1 cellular context compared by ENCODE assay signal in the genomic region with DNA sequence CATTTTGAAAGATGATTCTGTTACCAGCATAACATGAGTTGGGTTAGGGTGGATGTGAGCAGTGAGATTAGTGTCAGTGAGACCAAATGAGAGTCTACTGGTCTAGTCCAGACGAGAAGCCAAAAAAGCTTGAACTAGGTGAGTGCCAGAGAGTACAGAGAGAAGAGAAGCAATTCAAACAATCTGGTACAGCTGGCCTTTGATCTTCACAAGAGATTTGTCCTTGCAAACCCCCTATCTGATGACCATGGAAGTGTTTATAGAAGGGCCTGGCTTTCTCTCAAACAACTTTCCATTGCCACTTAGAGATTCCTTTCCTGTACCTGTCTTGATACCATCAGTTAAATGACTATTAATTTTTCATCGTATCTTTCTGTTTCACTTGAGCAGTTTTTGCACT.
TF ChIP-seq lines count a peak whose summit lies in the region.

No MANE protein-coding gene starts in this region.

TF ChIP-seq in HepG2, 621 proteins besides CTCF, POLR2A, EP300 and RAD21 (continued from another document and continues in another):
- TF ChIP-seq, protein P1, sequence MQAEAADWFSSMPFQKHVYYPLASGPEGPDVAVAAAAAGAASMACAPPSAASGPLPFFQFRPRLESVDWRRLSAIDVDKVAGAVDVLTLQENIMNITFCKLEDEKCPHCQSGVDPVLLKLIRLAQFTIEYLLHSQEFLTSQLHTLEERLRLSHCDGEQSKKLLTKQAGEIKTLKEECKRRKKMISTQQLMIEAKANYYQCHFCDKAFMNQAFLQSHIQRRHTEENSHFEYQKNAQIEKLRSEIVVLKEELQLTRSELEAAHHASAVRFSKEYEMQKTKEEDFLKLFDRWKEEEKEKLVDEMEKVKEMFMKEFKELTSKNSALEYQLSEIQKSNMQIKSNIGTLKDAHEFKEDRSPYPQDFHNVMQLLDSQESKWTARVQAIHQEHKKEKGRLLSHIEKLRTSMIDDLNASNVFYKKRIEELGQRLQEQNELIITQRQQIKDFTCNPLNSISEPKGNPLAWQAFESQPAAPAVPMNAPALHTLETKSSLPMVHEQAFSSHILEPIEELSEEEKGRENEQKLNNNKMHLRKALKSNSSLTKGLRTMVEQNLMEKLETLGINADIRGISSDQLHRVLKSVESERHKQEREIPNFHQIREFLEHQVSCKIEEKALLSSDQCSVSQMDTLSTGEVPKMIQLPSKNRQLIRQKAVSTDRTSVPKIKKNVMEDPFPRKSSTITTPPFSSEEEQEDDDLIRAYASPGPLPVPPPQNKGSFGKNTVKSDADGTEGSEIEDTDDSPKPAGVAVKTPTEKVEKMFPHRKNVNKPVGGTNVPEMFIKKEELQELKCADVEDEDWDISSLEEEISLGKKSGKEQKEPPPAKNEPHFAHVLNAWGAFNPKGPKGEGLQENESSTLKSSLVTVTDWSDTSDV (CRISPR knock-in tag; IDR thresholded peaks at IDR 0.05), result no peak
- no peak for TF ChIP-seq BRCA1 (CRISPR knock-in tag; IDR thresholded peaks at IDR 0.05)
- TF ChIP-seq SUZ12 (IDR thresholded peaks at IDR 0.05; ENCODE audit: low read depth, low read length), result no peak
- TF ChIP-seq, protein P2, sequence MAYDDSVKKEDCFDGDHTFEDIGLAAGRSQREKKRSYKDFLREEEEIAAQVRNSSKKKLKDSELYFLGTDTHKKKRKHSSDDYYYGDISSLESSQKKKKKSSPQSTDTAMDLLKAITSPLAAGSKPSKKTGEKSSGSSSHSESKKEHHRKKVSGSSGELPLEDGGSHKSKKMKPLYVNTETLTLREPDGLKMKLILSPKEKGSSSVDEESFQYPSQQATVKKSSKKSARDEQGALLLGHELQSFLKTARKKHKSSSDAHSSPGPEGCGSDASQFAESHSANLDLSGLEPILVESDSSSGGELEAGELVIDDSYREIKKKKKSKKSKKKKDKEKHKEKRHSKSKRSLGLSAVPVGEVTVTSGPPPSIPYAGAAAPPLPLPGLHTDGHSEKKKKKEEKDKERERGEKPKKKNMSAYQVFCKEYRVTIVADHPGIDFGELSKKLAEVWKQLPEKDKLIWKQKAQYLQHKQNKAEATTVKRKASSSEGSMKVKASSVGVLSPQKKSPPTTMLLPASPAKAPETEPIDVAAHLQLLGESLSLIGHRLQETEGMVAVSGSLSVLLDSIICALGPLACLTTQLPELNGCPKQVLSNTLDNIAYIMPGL (CRISPR knock-in tag; IDR thresholded peaks at IDR 0.05; ENCODE audit: borderline replicate concordance in 1 of 2, low read depth in 1 of 2), result no peak
- peak; percentile 37; the same call in 1 of the 2 replicates for TF ChIP-seq SALL1 (CRISPR knock-in tag; IDR thresholded peaks at IDR 0.05)
- TF ChIP-seq SIX4 (CRISPR knock-in tag; IDR thresholded peaks at IDR 0.05), result no peak
- no peak for TF ChIP-seq REL (CRISPR knock-in tag; conservative IDR thresholded peaks at IDR 0.05)
- TF ChIP-seq MED1 (CRISPR knock-in tag; IDR thresholded peaks at IDR 0.05), result 0 out of 2 replicates have a peak, but pooled peaks have one; percentile 35
- no peak for TF ChIP-seq SNAI1 (CRISPR knock-in tag; IDR thresholded peaks at IDR 0.05; ENCODE audit: borderline replicate concordance)
- no peak for TF ChIP-seq ZNF598 (CRISPR knock-in tag; IDR thresholded peaks at IDR 0.05; ENCODE audit: borderline replicate concordance)
- TF ChIP-seq KAT8 (CRISPR knock-in tag; IDR thresholded peaks at IDR 0.05), result no peak
- no peak for TF ChIP-seq ZSCAN22 (CRISPR knock-in tag; IDR thresholded peaks at IDR 0.05)
- TF ChIP-seq SRSF9 (IDR thresholded peaks at IDR 0.05; ENCODE audit: borderline replicate concordance, insufficient read depth, low read depth, low read length, poor library complexity, severe bottlenecking), result no peak
- no peak for TF ChIP-seq RBFOX2 (IDR thresholded peaks at IDR 0.05; ENCODE audit: low read depth, low read length)
- TF ChIP-seq, protein P3, sequence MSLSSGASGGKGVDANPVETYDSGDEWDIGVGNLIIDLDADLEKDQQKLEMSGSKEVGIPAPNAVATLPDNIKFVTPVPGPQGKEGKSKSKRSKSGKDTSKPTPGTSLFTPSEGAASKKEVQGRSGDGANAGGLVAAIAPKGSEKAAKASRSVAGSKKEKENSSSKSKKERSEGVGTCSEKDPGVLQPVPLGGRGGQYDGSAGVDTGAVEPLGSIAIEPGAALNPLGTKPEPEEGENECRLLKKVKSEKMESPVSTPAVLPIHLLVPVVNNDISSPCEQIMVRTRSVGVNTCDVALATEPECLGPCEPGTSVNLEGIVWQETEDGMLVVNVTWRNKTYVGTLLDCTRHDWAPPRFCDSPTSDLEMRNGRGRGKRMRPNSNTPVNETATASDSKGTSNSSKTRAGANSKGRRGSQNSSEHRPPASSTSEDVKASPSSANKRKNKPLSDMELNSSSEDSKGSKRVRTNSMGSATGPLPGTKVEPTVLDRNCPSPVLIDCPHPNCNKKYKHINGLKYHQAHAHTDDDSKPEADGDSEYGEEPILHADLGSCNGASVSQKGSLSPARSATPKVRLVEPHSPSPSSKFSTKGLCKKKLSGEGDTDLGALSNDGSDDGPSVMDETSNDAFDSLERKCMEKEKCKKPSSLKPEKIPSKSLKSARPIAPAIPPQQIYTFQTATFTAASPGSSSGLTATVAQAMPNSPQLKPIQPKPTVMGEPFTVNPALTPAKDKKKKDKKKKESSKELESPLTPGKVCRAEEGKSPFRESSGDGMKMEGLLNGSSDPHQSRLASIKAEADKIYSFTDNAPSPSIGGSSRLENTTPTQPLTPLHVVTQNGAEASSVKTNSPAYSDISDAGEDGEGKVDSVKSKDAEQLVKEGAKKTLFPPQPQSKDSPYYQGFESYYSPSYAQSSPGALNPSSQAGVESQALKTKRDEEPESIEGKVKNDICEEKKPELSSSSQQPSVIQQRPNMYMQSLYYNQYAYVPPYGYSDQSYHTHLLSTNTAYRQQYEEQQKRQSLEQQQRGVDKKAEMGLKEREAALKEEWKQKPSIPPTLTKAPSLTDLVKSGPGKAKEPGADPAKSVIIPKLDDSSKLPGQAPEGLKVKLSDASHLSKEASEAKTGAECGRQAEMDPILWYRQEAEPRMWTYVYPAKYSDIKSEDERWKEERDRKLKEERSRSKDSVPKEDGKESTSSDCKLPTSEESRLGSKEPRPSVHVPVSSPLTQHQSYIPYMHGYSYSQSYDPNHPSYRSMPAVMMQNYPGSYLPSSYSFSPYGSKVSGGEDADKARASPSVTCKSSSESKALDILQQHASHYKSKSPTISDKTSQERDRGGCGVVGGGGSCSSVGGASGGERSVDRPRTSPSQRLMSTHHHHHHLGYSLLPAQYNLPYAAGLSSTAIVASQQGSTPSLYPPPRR (CRISPR knock-in tag; IDR thresholded peaks at IDR 0.05; ENCODE audit: borderline replicate concordance), result peak; percentile 84
- peak; percentile 89 for TF ChIP-seq ZMYM4 (CRISPR knock-in tag; IDR thresholded peaks at IDR 0.05)
- no peak for TF ChIP-seq DNMT1 (CRISPR knock-in tag; IDR thresholded peaks at IDR 0.05)
- no peak for TF ChIP-seq ZFP90 (CRISPR knock-in tag; IDR thresholded peaks at IDR 0.05; ENCODE audit: borderline replicate concordance)
- TF ChIP-seq PRPF4 (IDR thresholded peaks at IDR 0.05; ENCODE audit: low read depth, low read length, poor library complexity, severe bottlenecking), result no peak
- TF ChIP-seq HNF4G (IDR thresholded peaks at IDR 0.05; ENCODE audit: borderline replicate concordance, low read depth, low read length), result peak; percentile 46; the same call in 1 of the 2 replicates
- TF ChIP-seq HNF4G (CRISPR knock-in tag; IDR thresholded peaks at IDR 0.05; ENCODE audit: borderline replicate concordance, low read depth), result no peak
- no peak for TF ChIP-seq ZNF577 (CRISPR knock-in tag; IDR thresholded peaks at IDR 0.05; ENCODE audit: borderline replicate concordance, low read depth)
- TF ChIP-seq, protein P4, sequence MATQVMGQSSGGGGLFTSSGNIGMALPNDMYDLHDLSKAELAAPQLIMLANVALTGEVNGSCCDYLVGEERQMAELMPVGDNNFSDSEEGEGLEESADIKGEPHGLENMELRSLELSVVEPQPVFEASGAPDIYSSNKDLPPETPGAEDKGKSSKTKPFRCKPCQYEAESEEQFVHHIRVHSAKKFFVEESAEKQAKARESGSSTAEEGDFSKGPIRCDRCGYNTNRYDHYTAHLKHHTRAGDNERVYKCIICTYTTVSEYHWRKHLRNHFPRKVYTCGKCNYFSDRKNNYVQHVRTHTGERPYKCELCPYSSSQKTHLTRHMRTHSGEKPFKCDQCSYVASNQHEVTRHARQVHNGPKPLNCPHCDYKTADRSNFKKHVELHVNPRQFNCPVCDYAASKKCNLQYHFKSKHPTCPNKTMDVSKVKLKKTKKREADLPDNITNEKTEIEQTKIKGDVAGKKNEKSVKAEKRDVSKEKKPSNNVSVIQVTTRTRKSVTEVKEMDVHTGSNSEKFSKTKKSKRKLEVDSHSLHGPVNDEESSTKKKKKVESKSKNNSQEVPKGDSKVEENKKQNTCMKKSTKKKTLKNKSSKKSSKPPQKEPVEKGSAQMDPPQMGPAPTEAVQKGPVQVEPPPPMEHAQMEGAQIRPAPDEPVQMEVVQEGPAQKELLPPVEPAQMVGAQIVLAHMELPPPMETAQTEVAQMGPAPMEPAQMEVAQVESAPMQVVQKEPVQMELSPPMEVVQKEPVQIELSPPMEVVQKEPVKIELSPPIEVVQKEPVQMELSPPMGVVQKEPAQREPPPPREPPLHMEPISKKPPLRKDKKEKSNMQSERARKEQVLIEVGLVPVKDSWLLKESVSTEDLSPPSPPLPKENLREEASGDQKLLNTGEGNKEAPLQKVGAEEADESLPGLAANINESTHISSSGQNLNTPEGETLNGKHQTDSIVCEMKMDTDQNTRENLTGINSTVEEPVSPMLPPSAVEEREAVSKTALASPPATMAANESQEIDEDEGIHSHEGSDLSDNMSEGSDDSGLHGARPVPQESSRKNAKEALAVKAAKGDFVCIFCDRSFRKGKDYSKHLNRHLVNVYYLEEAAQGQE (IDR thresholded peaks at IDR 0.05; ENCODE audit: borderline replicate concordance in 1 of 2, low read depth in 1 of 2, low read length in 2 of 2), result 0 out of 4 replicates have a peak, but pooled peaks of 1 of the 2 experiments have one; percentile 24
- TF ChIP-seq, protein P5, sequence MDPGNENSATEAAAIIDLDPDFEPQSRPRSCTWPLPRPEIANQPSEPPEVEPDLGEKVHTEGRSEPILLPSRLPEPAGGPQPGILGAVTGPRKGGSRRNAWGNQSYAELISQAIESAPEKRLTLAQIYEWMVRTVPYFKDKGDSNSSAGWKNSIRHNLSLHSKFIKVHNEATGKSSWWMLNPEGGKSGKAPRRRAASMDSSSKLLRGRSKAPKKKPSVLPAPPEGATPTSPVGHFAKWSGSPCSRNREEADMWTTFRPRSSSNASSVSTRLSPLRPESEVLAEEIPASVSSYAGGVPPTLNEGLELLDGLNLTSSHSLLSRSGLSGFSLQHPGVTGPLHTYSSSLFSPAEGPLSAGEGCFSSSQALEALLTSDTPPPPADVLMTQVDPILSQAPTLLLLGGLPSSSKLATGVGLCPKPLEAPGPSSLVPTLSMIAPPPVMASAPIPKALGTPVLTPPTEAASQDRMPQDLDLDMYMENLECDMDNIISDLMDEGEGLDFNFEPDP (CRISPR knock-in tag; conservative IDR thresholded peaks at IDR 0.05), result no peak
- no peak for TF ChIP-seq ZNF678 (CRISPR knock-in tag; IDR thresholded peaks at IDR 0.05)
- TF ChIP-seq, protein P6, sequence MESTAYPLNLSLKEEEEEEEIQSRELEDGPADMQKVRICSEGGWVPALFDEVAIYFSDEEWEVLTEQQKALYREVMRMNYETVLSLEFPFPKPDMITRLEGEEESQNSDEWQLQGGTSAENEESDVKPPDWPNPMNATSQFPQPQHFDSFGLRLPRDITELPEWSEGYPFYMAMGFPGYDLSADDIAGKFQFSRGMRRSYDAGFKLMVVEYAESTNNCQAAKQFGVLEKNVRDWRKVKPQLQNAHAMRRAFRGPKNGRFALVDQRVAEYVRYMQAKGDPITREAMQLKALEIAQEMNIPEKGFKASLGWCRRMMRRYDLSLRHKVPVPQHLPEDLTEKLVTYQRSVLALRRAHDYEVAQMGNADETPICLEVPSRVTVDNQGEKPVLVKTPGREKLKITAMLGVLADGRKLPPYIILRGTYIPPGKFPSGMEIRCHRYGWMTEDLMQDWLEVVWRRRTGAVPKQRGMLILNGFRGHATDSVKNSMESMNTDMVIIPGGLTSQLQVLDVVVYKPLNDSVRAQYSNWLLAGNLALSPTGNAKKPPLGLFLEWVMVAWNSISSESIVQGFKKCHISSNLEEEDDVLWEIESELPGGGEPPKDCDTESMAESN (CRISPR knock-in tag; conservative IDR thresholded peaks at IDR 0.05), result no peak
- no peak for TF ChIP-seq CBFB (CRISPR knock-in tag; IDR thresholded peaks at IDR 0.05)
- TF ChIP-seq, protein P7, sequence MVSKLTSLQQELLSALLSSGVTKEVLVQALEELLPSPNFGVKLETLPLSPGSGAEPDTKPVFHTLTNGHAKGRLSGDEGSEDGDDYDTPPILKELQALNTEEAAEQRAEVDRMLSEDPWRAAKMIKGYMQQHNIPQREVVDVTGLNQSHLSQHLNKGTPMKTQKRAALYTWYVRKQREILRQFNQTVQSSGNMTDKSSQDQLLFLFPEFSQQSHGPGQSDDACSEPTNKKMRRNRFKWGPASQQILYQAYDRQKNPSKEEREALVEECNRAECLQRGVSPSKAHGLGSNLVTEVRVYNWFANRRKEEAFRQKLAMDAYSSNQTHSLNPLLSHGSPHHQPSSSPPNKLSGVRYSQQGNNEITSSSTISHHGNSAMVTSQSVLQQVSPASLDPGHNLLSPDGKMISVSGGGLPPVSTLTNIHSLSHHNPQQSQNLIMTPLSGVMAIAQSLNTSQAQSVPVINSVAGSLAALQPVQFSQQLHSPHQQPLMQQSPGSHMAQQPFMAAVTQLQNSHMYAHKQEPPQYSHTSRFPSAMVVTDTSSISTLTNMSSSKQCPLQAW (CRISPR knock-in tag; IDR thresholded peaks at IDR 0.05), result 0 out of 2 replicates have a peak, but pooled peaks have one; percentile 49
- peak; percentile 88; the same call in 1 of the 2 replicates for TF ChIP-seq ZNF775 (CRISPR knock-in tag; IDR thresholded peaks at IDR 0.05; ENCODE audit: borderline replicate concordance)
- TF ChIP-seq TOE1 (CRISPR knock-in tag; IDR thresholded peaks at IDR 0.05), result no peak
- no peak for TF ChIP-seq TGIF2 (CRISPR knock-in tag; IDR thresholded peaks at IDR 0.05)
- 0 out of 2 replicates have a peak, but pooled peaks have one; percentile 44 for TF ChIP-seq WIZ (CRISPR knock-in tag; IDR thresholded peaks at IDR 0.05)
- TF ChIP-seq ZKSCAN5 (CRISPR knock-in tag; IDR thresholded peaks at IDR 0.05), result no peak
- TF ChIP-seq, protein P8, sequence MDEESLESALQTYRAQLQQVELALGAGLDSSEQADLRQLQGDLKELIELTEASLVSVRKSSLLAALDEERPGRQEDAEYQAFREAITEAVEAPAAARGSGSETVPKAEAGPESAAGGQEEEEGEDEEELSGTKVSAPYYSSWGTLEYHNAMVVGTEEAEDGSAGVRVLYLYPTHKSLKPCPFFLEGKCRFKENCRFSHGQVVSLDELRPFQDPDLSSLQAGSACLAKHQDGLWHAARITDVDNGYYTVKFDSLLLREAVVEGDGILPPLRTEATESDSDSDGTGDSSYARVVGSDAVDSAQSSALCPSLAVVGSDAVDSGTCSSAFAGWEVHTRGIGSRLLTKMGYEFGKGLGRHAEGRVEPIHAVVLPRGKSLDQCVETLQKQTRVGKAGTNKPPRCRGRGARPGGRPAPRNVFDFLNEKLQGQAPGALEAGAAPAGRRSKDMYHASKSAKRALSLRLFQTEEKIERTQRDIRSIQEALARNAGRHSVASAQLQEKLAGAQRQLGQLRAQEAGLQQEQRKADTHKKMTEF (CRISPR knock-in tag; IDR thresholded peaks at IDR 0.05), result 0 out of 2 replicates have a peak, but pooled peaks have one; percentile 25
- peak; percentile 88 for TF ChIP-seq ISL2 (CRISPR knock-in tag; IDR thresholded peaks at IDR 0.05)
- TF ChIP-seq, protein P9, sequence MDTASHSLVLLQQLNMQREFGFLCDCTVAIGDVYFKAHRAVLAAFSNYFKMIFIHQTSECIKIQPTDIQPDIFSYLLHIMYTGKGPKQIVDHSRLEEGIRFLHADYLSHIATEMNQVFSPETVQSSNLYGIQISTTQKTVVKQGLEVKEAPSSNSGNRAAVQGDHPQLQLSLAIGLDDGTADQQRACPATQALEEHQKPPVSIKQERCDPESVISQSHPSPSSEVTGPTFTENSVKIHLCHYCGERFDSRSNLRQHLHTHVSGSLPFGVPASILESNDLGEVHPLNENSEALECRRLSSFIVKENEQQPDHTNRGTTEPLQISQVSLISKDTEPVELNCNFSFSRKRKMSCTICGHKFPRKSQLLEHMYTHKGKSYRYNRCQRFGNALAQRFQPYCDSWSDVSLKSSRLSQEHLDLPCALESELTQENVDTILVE (CRISPR knock-in tag; IDR thresholded peaks at IDR 0.05), result no peak
